Comparison of ENCODE assay signal across 21 cellular contexts in genomic region chr7:44906980-44907379, GRCh38. TPM values are rescaled to one million over a fixed set of nuclear protein-coding genes. Genes with fewer than 3 reads are reported as not detected.
DNase-seq lines count a peak whose midpoint lies in the region; ATAC-seq, FAIRE-seq and TF ChIP-seq lines count a peak whose summit lies in the region.
"Had no signal": no experiment of that assay in that cellular context is flagged by ENCODE, and none has a peak within 500 bp of the region (broad histone marks: within the 10 kb centered on the region; RNA-seq: fewer than 3 reads in every experiment).

No MANE protein-coding gene starts in this region.

- no peaks in the 10 kb centered on the region for H3K9me3 ChIP-seq in GM12878 (replicated peaks; ENCODE audit: control insufficient read depth, insufficient read depth, low read length)
- H3K9me3 ChIP-seq in spleen, result no peaks in the 10 kb centered on the region
- H3K9me3 ChIP-seq: A549, BE2C had no signal

- 25% methylated on average over 8 of the region's 8 CpGs for whole genome bisulfite sequencing in GM12878 (ENCODE audit: insufficient coverage, insufficient replicate concordance, low lambda C conversion rate, missing lambda C conversion rate)
- 80 to 90% (median 82%) methylated on average over 8 of the region's 8 CpGs for WGBS in spleen, 5 donors

- RAD21 ChIA-PET in GM12878 (lab: Charles Lee; ENCODE audit: unreplicated experiment), result no interaction called here

- H2AFZ ChIP-seq in GM12878 (ENCODE audit: control insufficient read depth, low read depth, low read length), result no peak overlapping the region
- H2AFZ ChIP-seq: GM23248 had no signal

- H3K4me3 ChIP-seq in GM12865 (ENCODE audit: low read depth, low read length) (no peak overlapping the region), GM12878 (no peak overlapping the region), spleen (no peak overlapping the region)
- H3K4me3 ChIP-seq: A549; BLaER1 treated with 17β-estradiol and CSF1 and Interleukin-3, amounts not matched to agents 10 nM and 100 nM; GM23248 had no signal

- no peak for TF ChIP-seq EP300 in GM12878 (IDR thresholded peaks at IDR 0.05; ENCODE audit: borderline replicate concordance in 1 of 2, control insufficient read depth in 1 of 2, low read depth in 2 of 2, low read length in 2 of 2)

- no peak overlapping the region for H3K9ac ChIP-seq in GM12878 (ENCODE audit: control insufficient read depth, insufficient read depth, low read length)
- H3K9ac ChIP-seq: BLaER1 treated with 17β-estradiol and CSF1 and Interleukin-3, amounts not matched to agents 10 nM and 100 nM; GM23248 had no signal

- DNase-seq in GM12865 (ENCODE audit: low read depth) (peak; percentile 52), GM18507 (ENCODE audit: extremely low spot score, insufficient read length, low read depth) (no peak), GM12878 (ENCODE audit: low read depth, low spot score) (no peak), posterior vena cava (ENCODE audit: low spot score) (peak; percentile 15), anterior cingulate cortex (lab: John Stamatoyannopoulos, UW) (no peak), spleen (no peak), inferior parietal cortex (ENCODE audit: extremely low spot score) (no peak)
- DNase-seq: 8988T; ACHN; AML-193; BE2C; CD4-positive, alpha-beta T cell; CD8-positive, alpha-beta memory T cell; DMS53; DMS79 treated with DMSO at 0.1 percent for 48 hours; GF-D8; GM23248; H9 had no signal

- H3K27me3 ChIP-seq in GM12878 (replicated peaks in 1 of 2; ENCODE audit: control insufficient read depth in 2 of 2, insufficient read depth in 2 of 2, low read length in 1 of 2) (no peaks in the 10 kb centered on the region), spleen (replicated peaks in 1 of 7) (no peaks in the 10 kb centered on the region)
- H3K27me3 ChIP-seq: BE2C; BLaER1 treated with 17β-estradiol and CSF1 and Interleukin-3, amounts not matched to agents 10 nM and 100 nM had no signal

- no peaks in the 10 kb centered on the region for H4K20me1 ChIP-seq in GM12878 (ENCODE audit: control insufficient read depth, insufficient read depth)
- H4K20me1 ChIP-seq: BLaER1 treated with 17β-estradiol and CSF1 and Interleukin-3, amounts not matched to agents 10 nM and 100 nM had no signal

- TF ChIP-seq POLR2A in GM12878 (IDR thresholded peaks at IDR 0.05; ENCODE audit: low read depth, low read length) (no peak), spleen (IDR thresholded peaks at IDR 0.05) (no peak)

- H3K36me3 ChIP-seq in GM12878 (ENCODE audit: control insufficient read depth in 2 of 2, insufficient read depth in 2 of 2, low read length in 1 of 2) (no peaks in the 10 kb centered on the region), spleen (no peaks in the 10 kb centered on the region)
- H3K36me3 ChIP-seq: BE2C; BLaER1 treated with 17β-estradiol and CSF1 and Interleukin-3, amounts not matched to agents 10 nM and 100 nM had no signal

- POLR2A ChIA-PET in GM12878 (lab: Charles Lee), result interaction anchor here (0.6 kb wide), 1 partner anchor 95 kb away, joined by 3 read pairs; no protein-coding TSS in a partner anchor

- SMC1A ChIA-PET in GM12878 (lab: Charles Lee; ENCODE audit: uncharacterized antibody, unreplicated experiment), result interaction anchor here (1.0 to 1.4 kb wide), 2 partner anchors 11 to 13 kb away, joined by 3 read pairs; no protein-coding TSS in a partner anchor

- TF ChIP-seq CTCF in GM12865 (IDR thresholded peaks at IDR 0.05; ENCODE audit: insufficient read depth, low read depth, low read length, missing control alignments), result no peak
- TF ChIP-seq CTCF in GM12878 (IDR thresholded peaks at IDR 0.05 in 2 of 3, conservative IDR thresholded peaks at IDR 0.05 in 1 of 3; ENCODE audit: control insufficient read depth in 2 of 3, extremely low read depth in 1 of 3, insufficient read depth in 1 of 3, low read depth in 3 of 3, low read length in 3 of 3), result no peak
- TF ChIP-seq CTCF in spleen (IDR thresholded peaks at IDR 0.05 in 8 of 11, conservative IDR thresholded peaks at IDR 0.05 in 3 of 11), result no peak

- no TSS peak for BruUV-seq in GM12878 (replicated peaks; lab: Mats Ljungman, UMichigan)

- H3K4me1 ChIP-seq in GM12878 (ENCODE audit: control insufficient read depth, insufficient read depth, low read length), result no peaks in the 10 kb centered on the region
- peaks cover 0 to 5% (median 3%) of the 10 kb centered on the region in 6 donors for H3K4me1 ChIP-seq in spleen
- H3K4me1 ChIP-seq: A549, BE2C had no signal

- ATAC-seq in GM12878, result peak; percentile 77
- ATAC-seq: A549, HCT116 had no signal

- H3K79me2 ChIP-seq in GM12878 (ENCODE audit: control insufficient read depth, insufficient read depth, low read length), result no peaks in the 10 kb centered on the region

- TF ChIP-seq RAD21 in GM12878 (IDR thresholded peaks at IDR 0.05; ENCODE audit: insufficient read depth, low read depth, low read length), result no peak

- intact Hi-C loops in GM12878 (cut with micrococcal nuclease; ENCODE audit: unreplicated experiment) (no loop called here), posterior vena cava (cut with DNase I) (no loop called here), spleen (cut with DNase I; ENCODE audit: low total_unique reads) (no loop called here)

- in situ Hi-C loops in GM12878 (cut with MboI), result no loop called here

- no peak overlapping the region for H3K4me2 ChIP-seq in GM12878 (ENCODE audit: control insufficient read depth, insufficient read depth)
- H3K4me2 ChIP-seq: A549; BLaER1 treated with 17β-estradiol and CSF1 and Interleukin-3, amounts not matched to agents 10 nM and 100 nM had no signal

- FAIRE-seq in GM18507 (lab: Jason Lieb, UNC) (peak; percentile 26), GM12878 (lab: Jason Lieb, UNC) (no peak)
- FAIRE-seq: A549 had no signal

- CTCF ChIA-PET in GM12878 (lab: Yijun Ruan, JAX), result interaction anchor here (0.7 to 1.1 kb wide), 2 partner anchors 21 to 49 kb away, joined by 4 to 5 read pairs; no protein-coding TSS in a partner anchor

- H3K27ac ChIP-seq in GM12878 (ENCODE audit: control insufficient read depth, insufficient read depth) (no peak overlapping the region), spleen (no peak overlapping the region)
- H3K27ac ChIP-seq: A549; BLaER1 treated with 17β-estradiol and CSF1 and Interleukin-3, amounts not matched to agents 10 nM and 100 nM; GM23248 had no signal

TF ChIP-seq in GM12878, 131 proteins besides CTCF, POLR2A, EP300 and RAD21 (continues in another document):
- no peak for TF ChIP-seq CHD2 (IDR thresholded peaks at IDR 0.05; ENCODE audit: borderline replicate concordance, low read depth, low read length)
- TF ChIP-seq POU2F2 (IDR thresholded peaks at IDR 0.05; ENCODE audit: borderline replicate concordance, low read depth, low read length), result peak; percentile 16; the same call in 1 of the 3 replicates
- TF ChIP-seq RUNX3 (IDR thresholded peaks at IDR 0.05; ENCODE audit: low read length), result peak; percentile 56
- TF ChIP-seq BCL11A (IDR thresholded peaks at IDR 0.05; ENCODE audit: low read depth, low read length), result peak; percentile 31; the same call in 1 of the 2 replicates
- TF ChIP-seq NFIC (IDR thresholded peaks at IDR 0.05; ENCODE audit: low read depth, low read length), result 0 out of 2 replicates have a peak, but pooled peaks have one; percentile 27
- peak; percentile 63; the same call in 1 of the 2 replicates for TF ChIP-seq TCF12 (IDR thresholded peaks at IDR 0.05; ENCODE audit: low read depth, low read length)
- TF ChIP-seq NFXL1 (IDR thresholded peaks at IDR 0.05; ENCODE audit: borderline replicate concordance), result no peak
- TF ChIP-seq SPI1 (IDR thresholded peaks at IDR 0.05; ENCODE audit: borderline replicate concordance, insufficient read depth, low read depth, low read length), result peak; percentile 14; the same call in 1 of the 2 replicates

RNA-seq across cellular contexts. Expression of gene PURB, which starts 21.6 kb away (rescaled TPM):
- total RNA-seq in GM12878 (2013; cell fraction: nucleolus; rRNA removed), result 43.4 and 43.6 TPM in 2 replicates
- total RNA-seq in GM12878 (2014; rRNA removed), result 9.0 and 10.1 TPM in 2 replicates
- total RNA-seq in GM12878 (2014; rRNA removed; fragmentation: Illumina TruSeq; extraction: Trizol), result 15.1 and 16.6 TPM in 2 replicates
- total RNA-seq in GM12878 (2021), result 17.3 and 18.6 TPM in 2 replicates
- polyA plus RNA-seq in GM12878 (2011; ENCODE audit: low read depth), result 7.6 TPM
- 8.7 and 13.9 TPM in 2 replicates for polyA plus RNA-seq in GM12878 (2011; rRNA removed)
- polyA plus RNA-seq in GM12878 (2011; cell fraction: cytosol; rRNA removed), result 4.0 and 4.4 TPM in 2 replicates
- 7.5 and 8.0 TPM in 2 replicates for polyA plus RNA-seq in GM12878 (2011; cell fraction: nucleus; rRNA removed)
- 11.2 and 11.4 TPM in 2 replicates for polyA plus RNA-seq in GM12878 (2012)
- polyA plus RNA-seq in GM12878 (2014; fragmentation: Illumina TruSeq; extraction: Trizol), result 17.9 and 23.2 TPM in 2 replicates
- 1 to 10 TPM; 2.5 to 2.8 TPM for polyA plus RNA-seq in GM12878 (2014; fragmentation: Nextera tagmentation; extraction: Ambion mirVana)
- polyA plus RNA-seq in GM12878 (2014; rRNA removed), result 9.9 and 10.5 TPM in 2 replicates
- 1 to 10 TPM in 1 of 2 experiments, under 1 TPM in 1; 0.77 to 1.5 TPM for polyA plus RNA-seq in GM12878 (2016; fragmentation: Nextera tagmentation; extraction: Ambion mirVana)
- 5.1 and 5.8 TPM in 2 replicates for polyA minus RNA-seq in GM12878 (2011; rRNA and poly(A)+ RNA removed)
- polyA minus RNA-seq in GM12878 (2011; cell fraction: cytosol; rRNA and poly(A)+ RNA removed), result 4.8 and 5.5 TPM in 2 replicates
- polyA minus RNA-seq in GM12878 (2011; cell fraction: nucleus; rRNA and poly(A)+ RNA removed), result 4.7 and 6.7 TPM in 2 replicates
- total RNA-seq in posterior vena cava, result 10 to 100 TPM; 27.7 to 42.5 TPM
- 10 to 100 TPM; 18.7 to 25.4 (median 22.8) TPM for total RNA-seq in spleen
- 1 to 10 TPM; 6.0 to 7.4 (median 6.1) TPM for polyA plus RNA-seq in spleen

RNA-seq across cellular contexts. Expression of gene H2AZ2, which starts 59.1 kb away (rescaled TPM):
- total RNA-seq in GM12878 (2013; cell fraction: nucleolus; rRNA removed), result 59.9 and 61.4 TPM in 2 replicates
- total RNA-seq in GM12878 (2014; rRNA removed) (268 and 270 TPM in 2 replicates), GM12878 (2014; rRNA removed; fragmentation: Illumina TruSeq; extraction: Trizol) (166 and 170 TPM in 2 replicates), GM12878 (2021) (212 and 219 TPM in 2 replicates), posterior vena cava (100 to 1,000 TPM; 122 to 127 TPM), spleen (100 to 1,000 TPM; 106 to 137 (median 114) TPM)
- 183 TPM for polyA plus RNA-seq in GM12878 (2011; ENCODE audit: low read depth)
- polyA plus RNA-seq in GM12878 (2011; rRNA removed) (285 and 347 TPM in 2 replicates), GM12878 (2014; fragmentation: Illumina TruSeq; extraction: Trizol) (154 and 167 TPM in 2 replicates), GM12878 (2014; fragmentation: Nextera tagmentation; extraction: Ambion mirVana) (100 to 1,000 TPM; 118 to 162 TPM), GM12878 (2014; rRNA removed) (234 and 282 TPM in 2 replicates), GM12878 (2016; fragmentation: Nextera tagmentation; extraction: Ambion mirVana) (100 to 1,000 TPM; 358 to 366 TPM), spleen (100 to 1,000 TPM in 2 of 3 donors, 10 to 100 TPM in 1; 74.7 to 147 (median 112) TPM)
- 303 and 308 TPM in 2 replicates for polyA plus RNA-seq in GM12878 (2011; cell fraction: cytosol; rRNA removed)
- polyA plus RNA-seq in GM12878 (2011; cell fraction: nucleus; rRNA removed), result 78.4 and 86.9 TPM in 2 replicates
- 164 and 168 TPM in 2 replicates for polyA plus RNA-seq in GM12878 (2012)
- 137 and 175 TPM in 2 replicates for polyA minus RNA-seq in GM12878 (2011; rRNA and poly(A)+ RNA removed)
- 49.3 and 52.8 TPM in 2 replicates for polyA minus RNA-seq in GM12878 (2011; cell fraction: cytosol; rRNA and poly(A)+ RNA removed)
- polyA minus RNA-seq in GM12878 (2011; cell fraction: nucleus; rRNA and poly(A)+ RNA removed), result 13.1 and 19.0 TPM in 2 replicates

Comparison
In these comparisons a context has a peak if more than half of its experiments do, and no peak if none do; other contexts are left out.
1. DNase-seq: peak in GM12865 (single experiment) and posterior vena cava (single experiment); none in GM18507 (single experiment), GM12878 (single experiment), anterior cingulate cortex (0 of 58), spleen (single experiment) and inferior parietal cortex (single experiment).